12 cellular contexts compared by ENCODE assay signal in the genomic region with DNA sequence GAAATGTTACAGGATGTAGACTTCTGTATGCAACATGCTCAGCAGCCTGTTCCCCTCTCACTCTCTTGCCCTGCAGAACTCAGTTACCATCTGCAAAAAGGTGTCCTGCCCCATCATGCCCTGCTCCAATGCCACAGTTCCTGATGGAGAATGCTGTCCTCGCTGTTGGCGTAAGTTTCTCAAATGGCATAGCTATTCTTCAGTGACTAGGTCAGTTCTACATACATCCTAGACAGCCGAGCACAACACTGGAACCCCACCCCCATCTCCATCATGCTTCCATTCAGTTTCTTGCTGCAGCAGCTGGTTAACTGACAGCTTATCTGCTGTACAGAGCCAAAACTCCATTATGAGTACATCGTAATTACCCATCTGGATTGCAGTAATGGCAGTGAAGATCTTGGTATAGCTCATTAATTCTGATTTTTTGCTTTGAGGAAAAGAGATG. TPM values are rescaled to one million over a fixed set of nuclear protein-coding genes. Genes with fewer than 3 reads are reported as not detected.
A peak's percentile ranks its signal among the peaks of the same experiment; 100 is the strongest.
DNase-seq lines count a peak whose midpoint lies in the region; ATAC-seq and TF ChIP-seq lines count a peak whose summit lies in the region.
"Had no signal": no experiment of that assay in that cellular context is flagged by ENCODE, and none has a peak within 500 bp of the region (broad histone marks: within the 10 kb centered on the region; RNA-seq: fewer than 3 reads in every experiment).

No MANE protein-coding gene starts in this region.

- H3K27me3 Mint-ChIP-seq in osteocyte (ENCODE audit: unreplicated experiment): no peaks in the 10 kb centered on the region
- peaks cover 8% of the 10 kb centered on the region for H3K27me3 Mint-ChIP-seq in neural progenitor cell (ENCODE audit: insufficient read depth, low read depth)
- peaks cover 47% of the 10 kb centered on the region for H3K27me3 Mint-ChIP-seq in activated T-cell treated with anti-CD3 and anti-CD28 coated beads, Interleukin-2, amount 50 U/mL, for 72 hours (ENCODE audit: low read depth)

- H3K27ac Mint-ChIP-seq in osteocyte (ENCODE audit: unreplicated experiment) (peak overlapping the region; percentile 32), neural progenitor cell (no peak overlapping the region)
- no peak overlapping the region for H3K27ac Mint-ChIP-seq in activated T-cell treated with anti-CD3 and anti-CD28 coated beads, Interleukin-2, amount 50 U/mL, for 72 hours
- H3K27ac Mint-ChIP-seq: activated CD8-positive, alpha-beta memory T cell treated with anti-CD3 and anti-CD28 coated beads, Interleukin-2, amount 10 ng/mL, durations not matched to agents 7 days and 5 days had no signal

- no peaks in the 10 kb centered on the region for H3K9me3 Mint-ChIP-seq in osteocyte (ENCODE audit: unreplicated experiment)
- H3K9me3 Mint-ChIP-seq in neural progenitor cell: no peaks in the 10 kb centered on the region
- H3K9me3 Mint-ChIP-seq in activated T-cell treated with anti-CD3 and anti-CD28 coated beads, Interleukin-2, amount 50 U/mL, for 72 hours: no peaks in the 10 kb centered on the region

- no peak overlapping the region for H2AFZ ChIP-seq in neural progenitor cell (replicated peaks)

- H3K4me2 ChIP-seq in neural progenitor cell: no peak overlapping the region

- WGBS in esophagus muscularis mucosa: 61% methylated on average over 4 of the region's 4 CpGs

- H3K4me3 Mint-ChIP-seq in osteocyte (ENCODE audit: unreplicated experiment) (peak overlapping the region; percentile 97), neural progenitor cell (no peak overlapping the region)
- no peak overlapping the region for H3K4me3 Mint-ChIP-seq in activated T-cell treated with anti-CD3 and anti-CD28 coated beads, Interleukin-2, amount 50 U/mL, for 72 hours
- H3K4me3 Mint-ChIP-seq: activated CD8-positive, alpha-beta memory T cell treated with anti-CD3 and anti-CD28 coated beads, Interleukin-2, amount 10 ng/mL, durations not matched to agents 7 days and 5 days had no signal

- H3K9ac ChIP-seq in neural progenitor cell: no peak overlapping the region

- no peak for TF ChIP-seq EP300 in esophagus muscularis mucosa (IDR thresholded peaks at IDR 0.05)

- H3F3A ChIP-seq in neural progenitor cell (ENCODE audit: low read depth): no peaks in the 10 kb centered on the region

- H3K4me3 ChIP-seq in AG10803 (ENCODE audit: low read length) (peak overlapping the region; percentile 87), esophagus muscularis mucosa (peak overlapping the region in 3 of 4 donors; percentile 61 to 90 (median 72)), neural progenitor cell (no peak overlapping the region)
- H3K4me3 ChIP-seq: adrenal gland had no signal

- TF ChIP-seq POLR2A in esophagus muscularis mucosa (IDR thresholded peaks at IDR 0.05; ENCODE audit: low read depth): peak; percentile 2

- no peaks in the 10 kb centered on the region for H4K20me1 ChIP-seq in neural progenitor cell (ENCODE audit: low read depth)

- peaks cover 48 to 87% (median 83%) of the 10 kb centered on the region in 4 donors for H3K36me3 ChIP-seq in esophagus muscularis mucosa
- H3K36me3 ChIP-seq in neural progenitor cell: no peaks in the 10 kb centered on the region

- intact Hi-C loops in esophagus muscularis mucosa (cut with DNase I): loop anchor here (10.0 kb wide), 1 partner anchor 881 kb away; no protein-coding TSS in a partner anchor

- peaks cover 0 to 3% (median 0%) of the 10 kb centered on the region in 4 donors for H3K9me3 ChIP-seq in esophagus muscularis mucosa
- H3K9me3 ChIP-seq in neural progenitor cell (ENCODE audit: low read depth): no peaks in the 10 kb centered on the region
- H3K9me3 ChIP-seq: adrenal gland, spleen had no signal

- ATAC-seq in GM19023 (IDR thresholded peaks at IDR 0.05; ENCODE audit: unreplicated experiment): no peak
- no peak for ATAC-seq in activated T-cell treated with anti-CD3 and anti-CD28 coated beads, Interleukin-2, amount 50 U/mL, for 72 hours (replicated peaks in 1 of 2)
- ATAC-seq: activated CD8-positive, alpha-beta memory T cell treated with anti-CD3 and anti-CD28 coated beads, Interleukin-2, amount 10 ng/mL, durations not matched to agents 7 days and 5 days had no signal

- peaks cover 80% of the 10 kb centered on the region for H3K36me3 Mint-ChIP-seq in osteocyte (ENCODE audit: unreplicated experiment)
- H3K36me3 Mint-ChIP-seq in neural progenitor cell: peaks cover 34% of the 10 kb centered on the region
- H3K36me3 Mint-ChIP-seq in activated T-cell treated with anti-CD3 and anti-CD28 coated beads, Interleukin-2, amount 50 U/mL, for 72 hours (ENCODE audit: insufficient read depth in 2 of 2): no peaks in the 10 kb centered on the region
- H3K36me3 Mint-ChIP-seq: activated CD8-positive, alpha-beta memory T cell treated with anti-CD3 and anti-CD28 coated beads, Interleukin-2, amount 10 ng/mL, durations not matched to agents 7 days and 5 days had no signal

- H3K27me3 ChIP-seq in esophagus muscularis mucosa (peaks cover 0 to 3% (median 0%) of the 10 kb centered on the region in 4 donors), neural progenitor cell (no peaks in the 10 kb centered on the region)

- H3K27ac ChIP-seq in esophagus muscularis mucosa (replicated peaks in 1 of 4) (peak overlapping the region; percentile 58 to 94 (median 90)), neural progenitor cell (no peak overlapping the region)
- H3K27ac ChIP-seq: C4-2B had no signal

- TF ChIP-seq CTCF in AG10803 (conservative IDR thresholded peaks at IDR 0.05; ENCODE audit: low read length) (no peak), esophagus muscularis mucosa (IDR thresholded peaks at IDR 0.05) (no peak), osteocyte (IDR thresholded peaks at IDR 0.05) (no peak), neural progenitor cell (IDR thresholded peaks at IDR 0.05) (no peak)

- H3K4me1 Mint-ChIP-seq in osteocyte (ENCODE audit: unreplicated experiment) (peaks cover 82% of the 10 kb centered on the region), neural progenitor cell (peaks cover 27% of the 10 kb centered on the region)
- peaks cover 9% of the 10 kb centered on the region for H3K4me1 Mint-ChIP-seq in activated T-cell treated with anti-CD3 and anti-CD28 coated beads, Interleukin-2, amount 50 U/mL, for 72 hours (ENCODE audit: low read depth)

- peak; percentile 88 for DNase-seq in AG10803 (ENCODE audit: low read depth)
- peak; percentile 18 for DNase-seq in NCI-H524 treated with DMSO at 0.1 percent for 48 hours (lab: John Stamatoyannopoulos, UW)
- no peak for DNase-seq in esophagus muscularis mucosa (ENCODE audit: extremely low spot score)
- no peak for DNase-seq in osteocyte (ENCODE audit: extremely low spot score, unreplicated experiment)
- DNase-seq in HuH-7 (ENCODE audit: low spot score): no peak
- no peak for DNase-seq in neural progenitor cell (ENCODE audit: low spot score)
- DNase-seq in activated T-cell treated with anti-CD3 and anti-CD28 coated beads, Interleukin-2, amount 50 U/mL, for 72 hours: no peak
- DNase-seq: activated CD8-positive, alpha-beta memory T cell treated with anti-CD3 and anti-CD28 coated beads, Interleukin-2, amount 10 ng/mL, durations not matched to agents 7 days and 5 days; adrenal gland; spleen had no signal

- H3K4me1 ChIP-seq in esophagus muscularis mucosa (peaks cover 34 to 92% (median 90%) of the 10 kb centered on the region in 4 donors), neural progenitor cell (peaks cover 8% of the 10 kb centered on the region)
- H3K4me1 ChIP-seq: adrenal gland had no signal

- H3K79me2 ChIP-seq in neural progenitor cell (ENCODE audit: low read depth): peaks cover 8% of the 10 kb centered on the region

RNA-seq across cellular contexts. Expression of a gene that starts 4.5 kb away (rescaled TPM):
- 1,000 to 10,000 TPM in 1 of 4 donors, 100 to 1,000 TPM in 3; 188 to 4,072 (median 270) TPM for total RNA-seq in esophagus muscularis mucosa
- 812 and 849 TPM in 2 replicates for total RNA-seq in osteocyte
- 14.6 and 17.6 TPM in 2 replicates for total RNA-seq in neural progenitor cell (ENCODE audit: low replicate concordance)
- 1 to 10 TPM in 1 of 2 donors, under 1 TPM in 1; 0.99 to 1.3 TPM for total RNA-seq in activated T-cell treated with anti-CD3 and anti-CD28 coated beads, Interleukin-2, amount 50 U/mL, for 72 hours

Comparison
In these comparisons a context has a peak if more than half of its experiments do, and no peak if none do; other contexts are left out.
1. DNase-seq: peak in AG10803 (single experiment) and NCI-H524 treated with DMSO at 0.1 percent for 48 hours (single experiment); none in esophagus muscularis mucosa (single experiment), osteocyte (single experiment), HuH-7 (single experiment), neural progenitor cell (single experiment) and activated T-cell treated with anti-CD3 and anti-CD28 coated beads, Interleukin-2, amount 50 U/mL, for 72 hours (0 of 2).
2. RNA of a gene that starts 4.5 kb away (total RNA-seq): 812 to 849 TPM in osteocyte and 188 to 4,072 TPM in esophagus muscularis mucosa; 14.6 to 17.6 TPM in neural progenitor cell and 0.99 to 1.3 TPM in activated T-cell treated with anti-CD3 and anti-CD28 coated beads, Interleukin-2, amount 50 U/mL, for 72 hours; every median in the first group is over 10 times any median in the second.